20 cellular contexts compared by ENCODE assay signal in the genomic region with DNA sequence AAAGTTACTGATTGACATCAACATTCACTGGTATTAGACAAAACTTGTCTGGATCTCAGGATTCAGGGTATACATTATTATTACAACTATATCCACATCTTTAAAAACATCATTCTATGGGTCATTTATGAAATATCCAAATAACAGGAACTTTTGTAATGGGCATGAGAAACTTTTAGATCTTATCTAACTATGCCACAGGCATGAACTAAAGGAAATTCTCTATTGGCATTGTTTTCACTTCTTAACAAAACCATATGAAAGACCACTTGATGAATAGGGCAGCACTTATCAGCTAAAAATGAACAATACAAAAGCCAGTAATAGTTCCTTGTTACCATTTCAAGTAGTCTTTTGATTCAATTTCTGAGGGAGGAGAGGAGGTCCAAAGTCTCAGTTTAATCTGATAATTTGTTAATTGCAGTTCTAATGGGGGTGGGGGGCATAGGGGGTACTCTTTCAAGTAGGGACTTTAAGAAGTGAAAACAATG.
"Had no signal": no experiment of that assay in that cellular context is flagged by ENCODE, and none has a peak within 500 bp of the region (broad histone marks: within the 10 kb centered on the region; RNA-seq: fewer than 3 reads in every experiment).

No MANE protein-coding gene starts in this region.

- H3K4me3 ChIP-seq: coronary artery, lung, prostate gland, tibial nerve, vagina had no signal

- H3K27ac ChIP-seq: coronary artery, prostate gland, vagina had no signal

- H3K9me3 ChIP-seq: prostate gland, tibial nerve, vagina had no signal

- DNase-seq: activated CD4-positive, alpha-beta T cell treated with anti-CD3 and anti-CD28 coated beads, Interleukin-2, amount 50 U/mL, for 48 hours; activated CD8-positive, alpha-beta memory T cell treated with anti-CD3 and anti-CD28 coated beads, Interleukin-2, amount 10 ng/mL, durations not matched to agents 7 days and 5 days; activated gamma-delta T cell; activated naive CD8-positive, alpha-beta T cell treated with anti-CD3 and anti-CD28 coated beads, Interleukin-2, amount 10 ng/mL, durations not matched to agents 7 days and 5 days; activated T-cell treated with anti-CD3 and anti-CD28 coated beads, Interleukin-2, amount 50 U/mL, for 48 hours; caudate nucleus; effector CD8-positive, alpha-beta T cell; erythroblast; immature natural killer cell; natural killer cell; nucleus accumbens; stimulated activated CD4-positive, alpha-beta T cell treated with anti-CD3 and anti-CD28 coated beads, Interleukin-2, amount 100 ng/mL, for 24 hours; stimulated activated naive B cell treated with anti-CD40 and anti-IgM and Interleukin-4, amounts not matched to agents 10 μg/mL and 1 μg/mL and 100 μg/mL, for 72 hours had no signal

- H3K27me3 ChIP-seq: tibial nerve, vagina had no signal

- H3K36me3 ChIP-seq: prostate gland, vagina had no signal

- ATAC-seq: activated CD4-positive, CD25-positive, alpha-beta regulatory T cell treated with anti-CD3 and anti-CD28 coated beads, Interleukin-2, amount 50 U/mL, for 24 hours; activated CD8-positive, alpha-beta memory T cell treated with anti-CD3 and anti-CD28 coated beads, Interleukin-2, amount 10 ng/mL, durations not matched to agents 7 days and 5 days; natural killer cell; sciatic nerve; stimulated activated naive B cell treated with anti-CD40 and anti-IgM and Interleukin-4, amounts not matched to agents 10 μg/mL and 1 μg/mL and 100 μg/mL, for 72 hours had no signal
